In genomic region chr3:136396916-136397315, GRCh38 we compare ENCODE assay signal across 25 cellular contexts.
DNase-seq lines count a peak whose midpoint lies in the region; ATAC-seq and TF ChIP-seq lines count a peak whose summit lies in the region.
"Had no signal": no experiment of that assay in that cellular context is flagged by ENCODE, and none has a peak within 500 bp of the region (broad histone marks: within the 10 kb centered on the region; RNA-seq: fewer than 3 reads in every experiment).

No MANE protein-coding gene starts in this region.

- H3K9me3 ChIP-seq in mammary epithelial cell (replicated peaks; ENCODE audit: insufficient read depth, low read length) = no peaks in the 10 kb centered on the region
- no peaks in the 10 kb centered on the region for H3K9me3 ChIP-seq in fibroblast of lung (ENCODE audit: control insufficient read depth, insufficient read depth, low read depth, low read length)
- H3K9me3 ChIP-seq: upper lobe of right lung had no signal

- CTCF ChIA-PET in MCF 10A (lab: Yijun Ruan, JAX) (interaction anchor here (0.6 to 3.5 kb wide), 3 partner anchors 20 to 1295 kb away, joined by 3 to 15 read pairs (median 3); partner anchors contain the start of gene STAG1), mammary epithelial cell (lab: Charles Lee; ENCODE audit: low non-redundant PET) (no interaction called here)

- no peaks in the 10 kb centered on the region for H3K4me1 ChIP-seq in mammary epithelial cell (ENCODE audit: insufficient read depth, low read length)
- H3K4me1 ChIP-seq in fibroblast of lung (ENCODE audit: control insufficient read depth, extremely low read depth, insufficient read depth, low read length) = no peaks in the 10 kb centered on the region
- no peaks in the 10 kb centered on the region for H3K4me1 ChIP-seq in urinary bladder (ENCODE audit: insufficient read depth)
- H3K4me1 ChIP-seq: parathyroid adenoma, upper lobe of right lung had no signal

- H3K36me3 ChIP-seq in mammary epithelial cell (ENCODE audit: insufficient read depth, low read length) (peaks cover 4% of the 10 kb centered on the region), fibroblast of lung (ENCODE audit: control insufficient read depth, insufficient read depth, low read length) (no peaks in the 10 kb centered on the region), urinary bladder (ENCODE audit: insufficient read depth) (no peaks in the 10 kb centered on the region)
- H3K36me3 ChIP-seq: brain microvascular endothelial cell had no signal

- no TSS peak for BruUV-seq in MCF 10A (replicated peaks; lab: Mats Ljungman, UMichigan)
- no TSS peak for BruUV-seq in mammary epithelial cell (replicated peaks; lab: Mats Ljungman, UMichigan)

- H4K20me1 ChIP-seq in mammary epithelial cell (ENCODE audit: insufficient read depth, low read length) (no peaks in the 10 kb centered on the region), fibroblast of lung (ENCODE audit: control insufficient read depth, extremely low read depth, insufficient read depth, low read length) (no peaks in the 10 kb centered on the region)

- H3K79me2 ChIP-seq in mammary epithelial cell (ENCODE audit: insufficient read depth, low read length) (no peaks in the 10 kb centered on the region), fibroblast of lung (ENCODE audit: control insufficient read depth, insufficient read depth, low read length) (no peaks in the 10 kb centered on the region)
- H3K79me2 ChIP-seq: parathyroid adenoma had no signal

- H3K36me3 Mint-ChIP-seq in MCF 10A (ENCODE audit: insufficient read depth, unreplicated experiment) = peaks cover 42% of the 10 kb centered on the region
- H3K36me3 Mint-ChIP-seq in activated T-helper 1 cell treated with anti-CD3 and anti-CD28 coated beads, Interleukin-12 subunit alpha, Interleukin-12 subunit beta, Interleukin-2, Interleukin-4 antibody, amounts not matched to agents 30 ng/mL and 10 ng/mL and 1 ng/mL, durations not matched to agents 14 hours and 24 hours and 36 hours (ENCODE audit: low read depth) = peaks cover 2% of the 10 kb centered on the region
- H3K36me3 Mint-ChIP-seq: activated naive CD4-positive, alpha-beta T cell treated with anti-CD3 and anti-CD28 coated beads, Interleukin-2, amount 50 U/mL, for 72 hours had no signal

- DNase-seq in MCF 10A (ENCODE audit: unreplicated experiment) = no peak
- DNase-seq in mammary epithelial cell = no peak
- no peak for DNase-seq in activated T-helper 1 cell treated with anti-CD3 and anti-CD28 coated beads, Interleukin-12 subunit alpha, Interleukin-12 subunit beta, Interleukin-2, Interleukin-4 antibody, amounts not matched to agents 30 ng/mL and 10 ng/mL and 1 ng/mL, durations not matched to agents 14 hours and 24 hours and 36 hours (ENCODE audit: low spot score)
- DNase-seq in fibroblast of lung (ENCODE audit: low read depth in 2 of 2) = peak; percentile 24 to 29
- DNase-seq in activated gamma-delta T cell (lab: John Stamatoyannopoulos, UW) = no peak
- DNase-seq in Right ventricle myocardium superior = no peak
- DNase-seq in NAMALWA (ENCODE audit: low spot score) = no peak
- DNase-seq: brain microvascular endothelial cell, cortex of kidney, GF-D8, immature natural killer cell, KBM-7, left ventricle myocardium superior, NCI-H187 treated with DMSO at 0.1 percent for 48 hours, NCI-H2227 treated with DMSO at 0.1 percent for 48 hours, NCI-H82, OCI-M1, T-helper 1 cell, upper lobe of right lung had no signal

- POLR2A ChIA-PET in MCF 10A (lab: Yijun Ruan, JAX) = interaction anchor here (0.8 kb wide), 1 partner anchor 26 kb away, joined by 3 read pairs; no protein-coding TSS in a partner anchor

- H3K4me3 ChIP-seq in mammary epithelial cell (replicated peaks in 1 of 3; ENCODE audit: insufficient read depth in 1 of 3, low read depth in 2 of 3, low read length in 3 of 3) (no peak overlapping the region), fibroblast of lung (replicated peaks in 1 of 4; ENCODE audit: control extremely low read depth in 1 of 4, insufficient read depth in 1 of 4, low read depth in 3 of 4, low read length in 4 of 4) (no peak overlapping the region), urinary bladder (ENCODE audit: low read depth, low read length) (no peak overlapping the region)
- H3K4me3 ChIP-seq: upper lobe of right lung had no signal

- dilution Hi-C loops in mammary epithelial cell (cut with HindIII; ENCODE audit: low sequenced_read_pairs) = no loop called here

- H3K4me1 Mint-ChIP-seq in MCF 10A (ENCODE audit: insufficient read depth, unreplicated experiment) = no peaks in the 10 kb centered on the region
- no peaks in the 10 kb centered on the region for H3K4me1 Mint-ChIP-seq in activated T-helper 1 cell treated with anti-CD3 and anti-CD28 coated beads, Interleukin-12 subunit alpha, Interleukin-12 subunit beta, Interleukin-2, Interleukin-4 antibody, amounts not matched to agents 30 ng/mL and 10 ng/mL and 1 ng/mL, durations not matched to agents 14 hours and 24 hours and 36 hours (ENCODE audit: low read depth)
- H3K4me1 Mint-ChIP-seq: immature natural killer cell, nephron had no signal

- H3K27ac ChIP-seq in mammary epithelial cell (ENCODE audit: insufficient read depth, low read depth, low read length) (no peak overlapping the region), fibroblast of lung (ENCODE audit: insufficient read depth, low read length) (no peak overlapping the region), urinary bladder (ENCODE audit: low read depth) (peak overlapping the region; percentile 38)
- H3K27ac ChIP-seq: brain microvascular endothelial cell, C4-2B, parathyroid adenoma, upper lobe of right lung had no signal

- H2AFZ ChIP-seq in mammary epithelial cell (ENCODE audit: low read depth, low read length) (no peak overlapping the region), fibroblast of lung (ENCODE audit: low read length) (no peak overlapping the region)
- H2AFZ ChIP-seq: parathyroid adenoma had no signal

- intact Hi-C loops in MCF 10A (cut with micrococcal nuclease) (loop anchor here (10.0 kb wide), 1 partner anchor 202 kb away; the partner anchor contains the start of gene MSL2), mammary epithelial cell (cut with micrococcal nuclease) (no loop called here), Right ventricle myocardium superior (cut with DNase I) (no loop called here)
- intact Hi-C loops in activated T-helper 1 cell treated with anti-CD3 and anti-CD28 coated beads, Interleukin-12 subunit alpha, Interleukin-12 subunit beta, Interleukin-2, Interleukin-4 antibody, amounts not matched to agents 30 ng/mL and 10 ng/mL and 1 ng/mL, durations not matched to agents 14 hours and 24 hours and 36 hours (cut with micrococcal nuclease) = loop anchor here (10.0 kb wide), 1 partner anchor 198 kb away; no protein-coding TSS in a partner anchor

- no peaks in the 10 kb centered on the region for H3K27me3 ChIP-seq in mammary epithelial cell (ENCODE audit: insufficient read depth, low read length)
- H3K27me3 ChIP-seq in fibroblast of lung (ENCODE audit: control insufficient read depth, insufficient read depth, low read length) = no peaks in the 10 kb centered on the region
- H3K27me3 ChIP-seq: brain microvascular endothelial cell, upper lobe of right lung had no signal

- H3K27ac Mint-ChIP-seq in MCF 10A (ENCODE audit: low read depth, unreplicated experiment) = peak overlapping the region; percentile 7
- H3K27ac Mint-ChIP-seq in activated T-helper 1 cell treated with anti-CD3 and anti-CD28 coated beads, Interleukin-12 subunit alpha, Interleukin-12 subunit beta, Interleukin-2, Interleukin-4 antibody, amounts not matched to agents 30 ng/mL and 10 ng/mL and 1 ng/mL, durations not matched to agents 14 hours and 24 hours and 36 hours = peak overlapping the region; percentile 36
- H3K27ac Mint-ChIP-seq: nephron had no signal

- no peak for ATAC-seq in Right ventricle myocardium superior (ENCODE audit: poor library complexity)
- ATAC-seq: activated naive CD4-positive, alpha-beta T cell treated with anti-CD3 and anti-CD28 coated beads, Interleukin-2, amount 50 U/mL, for 72 hours; left ventricle myocardium superior; sciatic nerve; upper lobe of right lung had no signal

- no peak overlapping the region for H3K4me3 Mint-ChIP-seq in MCF 10A (ENCODE audit: unreplicated experiment)
- no peak overlapping the region for H3K4me3 Mint-ChIP-seq in activated T-helper 1 cell treated with anti-CD3 and anti-CD28 coated beads, Interleukin-12 subunit alpha, Interleukin-12 subunit beta, Interleukin-2, Interleukin-4 antibody, amounts not matched to agents 30 ng/mL and 10 ng/mL and 1 ng/mL, durations not matched to agents 14 hours and 24 hours and 36 hours
- H3K4me3 Mint-ChIP-seq: immature natural killer cell, nephron had no signal

- TF ChIP-seq CTCF in MCF 10A (IDR thresholded peaks at IDR 0.05; ENCODE audit: unreplicated experiment) = no peak
- TF ChIP-seq CTCF in mammary epithelial cell (conservative IDR thresholded peaks at IDR 0.05 in 1 of 2, IDR thresholded peaks at IDR 0.05 in 1 of 2; ENCODE audit: extremely low read depth in 1 of 2, insufficient read depth in 1 of 2, low read depth in 1 of 2, low read length in 2 of 2) = no peak
- no peak for TF ChIP-seq CTCF in fibroblast of lung (conservative IDR thresholded peaks at IDR 0.05 in 1 of 2, IDR thresholded peaks at IDR 0.05 in 1 of 2; ENCODE audit: low read depth in 1 of 2, low read length in 2 of 2)

- in situ Hi-C loops in mammary epithelial cell (cut with MboI; ENCODE audit: low sequenced_read_pairs in 2 of 2) = loop anchor here (25.0 kb wide), 2 partner anchors 340 to 615 kb away; no protein-coding TSS in a partner anchor

- no peaks in the 10 kb centered on the region for H3K27me3 Mint-ChIP-seq in MCF 10A (ENCODE audit: insufficient read depth, unreplicated experiment)
- no peaks in the 10 kb centered on the region for H3K27me3 Mint-ChIP-seq in activated T-helper 1 cell treated with anti-CD3 and anti-CD28 coated beads, Interleukin-12 subunit alpha, Interleukin-12 subunit beta, Interleukin-2, Interleukin-4 antibody, amounts not matched to agents 30 ng/mL and 10 ng/mL and 1 ng/mL, durations not matched to agents 14 hours and 24 hours and 36 hours (ENCODE audit: insufficient read depth)

- H3K9ac ChIP-seq in mammary epithelial cell (ENCODE audit: insufficient read depth, low read length) (no peak overlapping the region), fibroblast of lung (ENCODE audit: insufficient read depth, low read length) (no peak overlapping the region)
- H3K9ac ChIP-seq: parathyroid adenoma had no signal

- no peak overlapping the region for H3K4me2 ChIP-seq in mammary epithelial cell (ENCODE audit: insufficient read depth, low read depth, low read length)
- H3K4me2 ChIP-seq in fibroblast of lung (ENCODE audit: extremely low read depth, insufficient read depth, low read length) = no peak overlapping the region

- H3K9me3 Mint-ChIP-seq in MCF 10A (ENCODE audit: unreplicated experiment) = no peaks in the 10 kb centered on the region
- H3K9me3 Mint-ChIP-seq in activated T-helper 1 cell treated with anti-CD3 and anti-CD28 coated beads, Interleukin-12 subunit alpha, Interleukin-12 subunit beta, Interleukin-2, Interleukin-4 antibody, amounts not matched to agents 30 ng/mL and 10 ng/mL and 1 ng/mL, durations not matched to agents 14 hours and 24 hours and 36 hours = no peaks in the 10 kb centered on the region
- H3K9me3 Mint-ChIP-seq: activated naive CD4-positive, alpha-beta T cell treated with anti-CD3 and anti-CD28 coated beads, Interleukin-2, amount 50 U/mL, for 72 hours; immature natural killer cell; nephron had no signal

Comparison
In these comparisons a context has a peak if more than half of its experiments do, and no peak if none do; other contexts are left out.
1. intact Hi-C loops: an anchor here in MCF 10A (10.0 kb wide) and activated T-helper 1 cell treated with anti-CD3 and anti-CD28 coated beads, Interleukin-12 subunit alpha, Interleukin-12 subunit beta, Interleukin-2, Interleukin-4 antibody, amounts not matched to agents 30 ng/mL and 10 ng/mL and 1 ng/mL, durations not matched to agents 14 hours and 24 hours and 36 hours (10.0 kb wide); none called in mammary epithelial cell and Right ventricle myocardium superior.
2. DNase-seq: peak in fibroblast of lung (2 of 2); none in MCF 10A (single experiment), mammary epithelial cell (single experiment), activated T-helper 1 cell treated with anti-CD3 and anti-CD28 coated beads, Interleukin-12 subunit alpha, Interleukin-12 subunit beta, Interleukin-2, Interleukin-4 antibody, amounts not matched to agents 30 ng/mL and 10 ng/mL and 1 ng/mL, durations not matched to agents 14 hours and 24 hours and 36 hours (single experiment), activated gamma-delta T cell (single experiment), Right ventricle myocardium superior (single experiment) and NAMALWA (single experiment).